Comparison of ENCODE assay signal across 17 cellular contexts in genomic region chr6:34317172-34317477, GRCh38.
DNase-seq lines count a peak whose midpoint lies in the region; ATAC-seq and TF ChIP-seq lines count a peak whose summit lies in the region.
"Had no signal": no experiment of that assay in that cellular context is flagged by ENCODE, and none has a peak within 500 bp of the region (broad histone marks: within the 10 kb centered on the region; RNA-seq: fewer than 3 reads in every experiment).

No MANE protein-coding gene starts in this region.

- CTCF ChIA-PET in activated B cell treated with CpG ODN at 0.5 μM for 24 hours (lab: Charles Lee), result no interaction called here

- DNase-seq in stimulated activated CD4-positive, alpha-beta T cell treated with anti-CD3 and anti-CD28 coated beads, Interleukin-15, amount 100 ng/mL, for 24 hours, result peak; percentile 6
- DNase-seq in stimulated activated CD4-positive, alpha-beta T cell treated with anti-CD3 and anti-CD28 coated beads, Interleukin-4, amount 100 ng/mL, for 24 hours, result no peak
- DNase-seq in activated B cell treated with CpG ODN at 0.5 μM for 24 hours, result no peak
- DNase-seq in mesothelial cell of epicardium (ENCODE audit: low spot score in 2 of 2, unreplicated experiment in 2 of 2), result no peak
- no peak for DNase-seq in cerebellar cortex (ENCODE audit: low spot score)
- no peak for DNase-seq in amniotic stem cell (lab: John Stamatoyannopoulos, UW)
- DNase-seq: activated gamma-delta T cell treated with Interleukin-2 at 50 U/mL for 16 hours; foreskin keratinocyte; KBM-7; mesenchymal stem cell; NCI-H1436; NCI-H526; ovary; stimulated activated CD4-positive, alpha-beta T cell treated with anti-CD3 and anti-CD28 coated beads, Interleukin-12 subunit alpha, Interleukin-12 subunit beta, amount 100 ng/mL, for 4 hours had no signal

- H3K27me3 Mint-ChIP-seq in activated B cell treated with CpG ODN at 0.5 μM for 24 hours (no peaks in the 10 kb centered on the region), mesothelial cell of epicardium (ENCODE audit: low read depth) (no peaks in the 10 kb centered on the region)

- no peak for TF ChIP-seq POLR2A in GM18505 (IDR thresholded peaks at IDR 0.05; ENCODE audit: borderline replicate concordance, extremely low read depth, insufficient read depth, insufficient read length)

- POLR2A ChIA-PET in activated B cell treated with CpG ODN at 0.5 μM for 24 hours (lab: Charles Lee), result interaction anchor here (0.6 to 1.4 kb wide), 3 partner anchors 20 to 76 kb away, joined by 3 to 4 read pairs (median 3); no protein-coding TSS in a partner anchor

- H3K27ac Mint-ChIP-seq in activated B cell treated with CpG ODN at 0.5 μM for 24 hours, result peak overlapping the region; percentile 94
- H3K27ac Mint-ChIP-seq in mesothelial cell of epicardium, result peak overlapping the region; percentile 73
- H3K27ac Mint-ChIP-seq: T-helper 2 cell treated with Interferon-gamma antibody and Interleukin-4, amounts not matched to agents 5 μg/mL and 100 μg/mL, for 36 hours had no signal

- H3K4me3 Mint-ChIP-seq in activated B cell treated with CpG ODN at 0.5 μM for 24 hours (peak overlapping the region; percentile 6), mesothelial cell of epicardium (no peak overlapping the region)
- H3K4me3 Mint-ChIP-seq: T-helper 2 cell treated with Interferon-gamma antibody and Interleukin-4, amounts not matched to agents 5 μg/mL and 100 μg/mL, for 36 hours had no signal

- H3K9me3 Mint-ChIP-seq in activated B cell treated with CpG ODN at 0.5 μM for 24 hours, result no peaks in the 10 kb centered on the region
- no peaks in the 10 kb centered on the region for H3K9me3 Mint-ChIP-seq in mesothelial cell of epicardium
- H3K9me3 Mint-ChIP-seq: T-helper 2 cell treated with Interferon-gamma antibody and Interleukin-4, amounts not matched to agents 5 μg/mL and 100 μg/mL, for 36 hours had no signal

- ATAC-seq in activated B cell treated with CpG ODN at 0.5 μM for 24 hours (ENCODE audit: low read depth) (no peak), GM18505 (IDR thresholded peaks at IDR 0.05; ENCODE audit: unreplicated experiment) (no peak), GM18502 (IDR thresholded peaks at IDR 0.05; ENCODE audit: poor library complexity, unreplicated experiment) (no peak)
- ATAC-seq: foreskin keratinocyte had no signal

- H3K36me3 Mint-ChIP-seq in activated B cell treated with CpG ODN at 0.5 μM for 24 hours (ENCODE audit: low read depth) (peaks cover 3% of the 10 kb centered on the region), mesothelial cell of epicardium (peaks cover 4% of the 10 kb centered on the region)

- peaks cover 62% of the 10 kb centered on the region for H3K4me1 Mint-ChIP-seq in activated B cell treated with CpG ODN at 0.5 μM for 24 hours
- peaks cover 54% of the 10 kb centered on the region for H3K4me1 Mint-ChIP-seq in mesothelial cell of epicardium

- intact Hi-C loops in activated B cell treated with CpG ODN at 0.5 μM for 24 hours (cut with micrococcal nuclease), result loop anchor here (2.0 to 10.0 kb wide), 3 partner anchors 16 to 122 kb away; partner anchors contain the start of gene SMIM29

- no peak for TF ChIP-seq CTCF in activated B cell treated with CpG ODN at 0.5 μM for 24 hours (IDR thresholded peaks at IDR 0.05)
- TF ChIP-seq CTCF in mesothelial cell of epicardium (IDR thresholded peaks at IDR 0.05; ENCODE audit: unreplicated experiment), result no peak
